9 cellular contexts compared by ENCODE assay signal in the genomic region with DNA sequence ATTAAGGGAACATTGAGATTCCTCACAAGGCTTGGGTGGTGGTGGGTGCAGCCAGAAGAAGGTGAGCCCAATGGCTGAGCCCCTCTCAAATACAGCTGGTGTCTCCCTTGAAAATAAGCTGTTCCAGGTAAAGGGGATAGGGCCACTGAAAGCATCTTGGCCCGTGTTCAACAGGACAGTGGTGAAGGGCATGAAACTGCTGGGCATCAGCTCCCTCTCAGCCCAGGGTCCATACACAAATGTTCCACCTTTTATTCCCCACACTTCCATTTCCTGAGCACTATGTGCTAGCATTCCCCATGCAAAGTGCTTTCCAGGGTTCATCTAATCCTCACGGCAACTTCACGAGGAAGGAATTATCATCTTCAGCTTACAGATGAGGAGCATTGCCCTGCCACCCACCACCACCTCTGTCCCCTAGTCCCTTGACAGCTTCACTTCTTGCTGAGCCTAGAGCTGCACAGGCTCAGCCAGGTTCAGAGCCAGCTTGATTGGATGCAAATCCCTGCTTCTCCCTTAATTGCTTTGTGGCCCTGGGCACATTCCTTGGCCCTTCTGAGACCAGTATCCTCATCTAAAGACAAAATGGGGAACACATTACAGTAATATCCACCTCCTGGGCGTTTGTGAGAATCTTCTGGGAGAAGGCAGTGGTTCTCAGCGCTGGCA. TPM values are rescaled to one million over a fixed set of nuclear protein-coding genes. Genes with fewer than 3 reads are reported as not detected.
DNase-seq lines count a peak whose midpoint lies in the region; ATAC-seq and TF ChIP-seq lines count a peak whose summit lies in the region.
"Had no signal": no experiment of that assay in that cellular context is flagged by ENCODE, and none has a peak within 500 bp of the region (broad histone marks: within the 10 kb centered on the region; RNA-seq: fewer than 3 reads in every experiment).

No MANE protein-coding gene starts in this region.

- H3K27me3 ChIP-seq in ascending aorta: no peaks in the 10 kb centered on the region
- no peaks in the 10 kb centered on the region for H3K27me3 ChIP-seq in upper lobe of left lung

- TF ChIP-seq EP300 in upper lobe of left lung (IDR thresholded peaks at IDR 0.05): no peak

- H3K36me3 ChIP-seq in ascending aorta (peaks cover 30 to 45% of the 10 kb centered on the region in 2 donors), upper lobe of left lung (peaks cover 21 to 55% (median 44%) of the 10 kb centered on the region in 4 donors)

- H3K9me3 Mint-ChIP-seq in activated naive CD8-positive, alpha-beta T cell (ENCODE audit: low read depth): no peaks in the 10 kb centered on the region
- H3K9me3 Mint-ChIP-seq in activated naive CD8-positive, alpha-beta T cell treated with anti-CD3 and anti-CD28 coated beads, Interleukin-2, amount 50 U/mL, for 24 hours: no peaks in the 10 kb centered on the region
- H3K9me3 Mint-ChIP-seq in immature natural killer cell: no peaks in the 10 kb centered on the region

- H3K9me3 ChIP-seq in ascending aorta (no peaks in the 10 kb centered on the region), upper lobe of left lung (no peaks in the 10 kb centered on the region)

- H3K4me1 Mint-ChIP-seq in activated naive CD8-positive, alpha-beta T cell (ENCODE audit: low read depth): peaks cover 70% of the 10 kb centered on the region
- peaks cover 63% of the 10 kb centered on the region for H3K4me1 Mint-ChIP-seq in activated naive CD8-positive, alpha-beta T cell treated with anti-CD3 and anti-CD28 coated beads, Interleukin-2, amount 50 U/mL, for 24 hours
- H3K4me1 Mint-ChIP-seq in immature natural killer cell: peaks cover 53 to 70% of the 10 kb centered on the region in 2 donors

- no peak for DNase-seq in activated naive CD8-positive, alpha-beta T cell treated with anti-CD3 and anti-CD28 coated beads, Interleukin-2, amount 50 U/mL, for 24 hours
- no peak for DNase-seq in ascending aorta (ENCODE audit: low spot score in 2 of 2)
- DNase-seq in immature natural killer cell: no peak
- no peak for DNase-seq in upper lobe of left lung
- no peak for DNase-seq in NCI-H446 (lab: John Stamatoyannopoulos, UW)

- WGBS in upper lobe of left lung, 2 donors: 52 to 63% methylated on average over 5 of the region's 5 CpGs

- TF ChIP-seq POLR2A in upper lobe of left lung (IDR thresholded peaks at IDR 0.05): no peak

- H3K27me3 Mint-ChIP-seq in activated naive CD8-positive, alpha-beta T cell: no peaks in the 10 kb centered on the region
- H3K27me3 Mint-ChIP-seq in activated naive CD8-positive, alpha-beta T cell treated with anti-CD3 and anti-CD28 coated beads, Interleukin-2, amount 50 U/mL, for 24 hours: no peaks in the 10 kb centered on the region
- H3K27me3 Mint-ChIP-seq in immature natural killer cell (ENCODE audit: low read depth in 3 of 3): peaks cover 9 to 13% (median 10%) of the 10 kb centered on the region in 3 donors

- TF ChIP-seq CTCF in ascending aorta (IDR thresholded peaks at IDR 0.05) (no peak), upper lobe of left lung (IDR thresholded peaks at IDR 0.05) (no peak)

- H3K27ac ChIP-seq in ascending aorta (peak overlapping the region; percentile 63 to 96), upper lobe of left lung (peak overlapping the region; percentile 56 to 97 (median 75))

- H3K4me3 ChIP-seq in ascending aorta: no peak overlapping the region
- no peak overlapping the region for H3K4me3 ChIP-seq in upper lobe of left lung

- peak overlapping the region; percentile 59 for H3K27ac Mint-ChIP-seq in activated naive CD8-positive, alpha-beta T cell
- no peak overlapping the region for H3K27ac Mint-ChIP-seq in activated naive CD8-positive, alpha-beta T cell treated with anti-CD3 and anti-CD28 coated beads, Interleukin-2, amount 50 U/mL, for 24 hours
- H3K27ac Mint-ChIP-seq in immature natural killer cell: peak overlapping the region; percentile 3 to 85 (median 68)

- H3K4me1 ChIP-seq in ascending aorta: peaks cover 0 to 19% of the 10 kb centered on the region in 2 donors
- H3K4me1 ChIP-seq in upper lobe of left lung: peaks cover 60 to 96% (median 92%) of the 10 kb centered on the region in 4 donors

- intact Hi-C loops in ascending aorta (cut with DNase I): no loop called here

- peaks cover 12% of the 10 kb centered on the region for H3K36me3 Mint-ChIP-seq in activated naive CD8-positive, alpha-beta T cell
- peaks cover 44% of the 10 kb centered on the region for H3K36me3 Mint-ChIP-seq in activated naive CD8-positive, alpha-beta T cell treated with anti-CD3 and anti-CD28 coated beads, Interleukin-2, amount 50 U/mL, for 24 hours (ENCODE audit: low read depth)
- peaks cover 9 to 42% (median 24%) of the 10 kb centered on the region in 3 donors for H3K36me3 Mint-ChIP-seq in immature natural killer cell

- no peak overlapping the region for H3K4me3 Mint-ChIP-seq in activated naive CD8-positive, alpha-beta T cell
- H3K4me3 Mint-ChIP-seq in activated naive CD8-positive, alpha-beta T cell treated with anti-CD3 and anti-CD28 coated beads, Interleukin-2, amount 50 U/mL, for 24 hours: no peak overlapping the region
- H3K4me3 Mint-ChIP-seq in immature natural killer cell: no peak overlapping the region

- no peak for ATAC-seq in activated naive CD8-positive, alpha-beta T cell treated with anti-CD3 and anti-CD28 coated beads, Interleukin-2, amount 50 U/mL, for 24 hours
- ATAC-seq in upper lobe of left lung (ENCODE audit: low FRiP score in 2 of 2) (no peak), GM18867 (IDR thresholded peaks at IDR 0.05; ENCODE audit: unreplicated experiment) (no peak), GM21825 (IDR thresholded peaks at IDR 0.05; ENCODE audit: unreplicated experiment) (no peak)
- ATAC-seq: HCT116 had no signal

RNA-seq across cellular contexts. Expression of gene TAGLN2, which starts 9.6 kb away (rescaled TPM):
- total RNA-seq in ascending aorta (363 TPM), upper lobe of left lung (1,000 to 10,000 TPM in 1 of 6 donors, 100 to 1,000 TPM in 5; 167 to 1,014 (median 605) TPM)
- polyA plus RNA-seq in immature natural killer cell: 1,000 to 10,000 TPM in 2 of 3 donors, 100 to 1,000 TPM in 1; 660 to 1,369 (median 1,251) TPM

RNA-seq across cellular contexts. Expression of gene CFAP45, which starts 15.7 kb away (rescaled TPM):
- not detected for total RNA-seq in ascending aorta
- polyA plus RNA-seq in immature natural killer cell: under 1 TPM in 1 of 3 donors, not detected in 2; 0.36 TPM
- 10 to 100 TPM in 2 of 6 donors, 1 to 10 TPM in 4; 1.2 to 34.6 (median 9.0) TPM for total RNA-seq in upper lobe of left lung

RNA-seq across cellular contexts. Expression of gene IGSF9, which starts 29.7 kb away (rescaled TPM):
- total RNA-seq in ascending aorta (0.11 TPM), upper lobe of left lung (1 to 10 TPM in 4 of 6 donors, under 1 TPM in 2; 0.55 to 2.3 (median 1.5) TPM)
- not detected for polyA plus RNA-seq in immature natural killer cell

RNA-seq across cellular contexts. Expression of gene SLAMF9, which starts 38.3 kb away (rescaled TPM):
- total RNA-seq in ascending aorta (not detected), upper lobe of left lung (under 1 TPM in 1 of 6 donors, not detected in 5; 0.34 TPM)
- polyA plus RNA-seq in immature natural killer cell: not detected

RNA-seq across cellular contexts. Expression of gene VSIG8, which starts 53.2 kb away (rescaled TPM):
- total RNA-seq in ascending aorta: not detected
- polyA plus RNA-seq in immature natural killer cell: not detected
- total RNA-seq in upper lobe of left lung: under 1 TPM in 1 of 6 donors, not detected in 5; 0.34 TPM
